Comparison of ENCODE assay signal across 20 cellular contexts in the genomic region with DNA sequence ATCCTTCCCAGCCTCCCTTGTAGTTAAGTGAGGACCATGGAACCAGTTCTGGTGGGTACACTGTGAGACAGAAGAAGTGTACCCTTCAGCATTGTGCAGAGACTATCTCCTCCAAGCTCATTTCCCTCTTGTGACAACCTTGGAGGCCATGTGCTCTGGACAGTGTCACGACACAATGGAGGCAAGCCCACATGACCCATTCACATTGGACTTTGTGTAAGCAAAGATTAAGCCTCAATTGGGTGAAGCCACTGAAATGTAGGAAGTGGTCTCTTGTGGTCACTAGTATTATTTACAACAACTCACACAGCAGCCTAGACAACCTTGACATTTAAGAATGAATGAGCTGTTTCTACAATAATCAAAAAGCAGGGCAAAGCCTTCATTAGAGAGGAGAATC.
DNase-seq lines count a peak whose midpoint lies in the region; ATAC-seq and TF ChIP-seq lines count a peak whose summit lies in the region.
"Had no signal": no experiment of that assay in that cellular context is flagged by ENCODE, and none has a peak within 500 bp of the region (broad histone marks: within the 10 kb centered on the region; RNA-seq: fewer than 3 reads in every experiment).

No MANE protein-coding gene starts in this region.

- no peaks in the 10 kb centered on the region for H4K20me1 ChIP-seq in GM23338 (replicated peaks; ENCODE audit: insufficient read depth)
- no peaks in the 10 kb centered on the region for H4K20me1 ChIP-seq in IMR-90 (ENCODE audit: insufficient read depth, low read length)

- H3K79me1 ChIP-seq in IMR-90 (ENCODE audit: low read depth in 1 of 2, low read length in 2 of 2) (peaks cover 0 to 33% of the 10 kb centered on the region in 2 experiments; a peak in 2 of 4 replicates), trophoblast cell (ENCODE audit: low read length) (peaks cover 3% of the 10 kb centered on the region)

- H2AK9ac ChIP-seq in IMR-90 (replicated peaks; ENCODE audit: low read depth, low read length, poor library complexity): no peak overlapping the region

- dilution Hi-C loops in IMR-90 (cut with HindIII; ENCODE audit: low sequenced_read_pairs, unreplicated experiment): no loop called here

- H3K9ac ChIP-seq in IMR-90 (ENCODE audit: low read depth, low read length): no peak overlapping the region
- no peak overlapping the region for H3K9ac ChIP-seq in trophoblast cell (ENCODE audit: low read length)

- H3K27me3 ChIP-seq in GM23338 (ENCODE audit: insufficient read depth) (no peaks in the 10 kb centered on the region), IMR-90 (ENCODE audit: control insufficient read depth, insufficient read depth, low read length) (no peaks in the 10 kb centered on the region), trophoblast cell (ENCODE audit: insufficient read depth, low read length) (no peaks in the 10 kb centered on the region)

- no TSS peak for BruUV-seq in IMR-90 (replicated peaks; lab: Mats Ljungman, UMichigan)

- H3K23ac ChIP-seq in IMR-90 (ENCODE audit: low read depth, low read length): peak overlapping the region; percentile 79
- no peak overlapping the region for H3K23ac ChIP-seq in trophoblast cell (ENCODE audit: low read length)

- H3K27ac ChIP-seq in GM23338 (ENCODE audit: low read depth) (no peak overlapping the region), IMR-90 (ENCODE audit: insufficient read depth, low read length) (no peak overlapping the region), trophoblast cell (ENCODE audit: low read depth, low read length) (no peak overlapping the region)

- H4K91ac ChIP-seq in IMR-90 (ENCODE audit: insufficient read depth, low read depth, low read length) (peak overlapping the region; percentile 81), trophoblast cell (ENCODE audit: low read depth, low read length) (no peak overlapping the region)

- H3K79me2 ChIP-seq in GM23338 (replicated peaks; ENCODE audit: insufficient read depth) (no peaks in the 10 kb centered on the region), trophoblast cell (ENCODE audit: control insufficient read depth, insufficient read depth, low read length, poor library complexity) (no peaks in the 10 kb centered on the region)

- H2AK5ac ChIP-seq in IMR-90 (ENCODE audit: low read depth, low read length): peak overlapping the region; percentile 92
- no peak overlapping the region for H2AK5ac ChIP-seq in trophoblast cell (ENCODE audit: low read length)

- H3K4ac ChIP-seq in IMR-90 (ENCODE audit: low read depth, low read length) (peak overlapping the region; percentile 90), trophoblast cell (ENCODE audit: low read depth, low read length) (no peak overlapping the region)

- peaks cover 18% of the 10 kb centered on the region; the same call in 1 of the 2 replicates for H3K9me2 ChIP-seq in GM23338 (ENCODE audit: insufficient read depth)

- H3K4me3 Mint-ChIP-seq in GM23338: no peak overlapping the region
- H3K4me3 Mint-ChIP-seq: HFFc6, T-cell had no signal

- peaks cover 18% of the 10 kb centered on the region for H3K9me1 ChIP-seq in IMR-90 (ENCODE audit: insufficient read depth, low read length)

- no peak overlapping the region for H4K12ac ChIP-seq in trophoblast cell (ENCODE audit: low read depth, low read length)

- peak overlapping the region; percentile 85 for H2BK20ac ChIP-seq in IMR-90 (ENCODE audit: low read depth, low read length)

- H4K8ac ChIP-seq in IMR-90 (ENCODE audit: low read depth in 2 of 2, low read length in 2 of 2) (peak overlapping the region in 1 of 2 experiments; percentile 31; a peak in 1 of 4 replicates), trophoblast cell (ENCODE audit: low read depth, low read length) (no peak overlapping the region)

- no peaks in the 10 kb centered on the region for H3K4me1 ChIP-seq in GM23338 (ENCODE audit: insufficient read depth)
- peaks cover 16% of the 10 kb centered on the region; the same call in 1 of the 2 replicates for H3K4me1 ChIP-seq in IMR-90 (ENCODE audit: control insufficient read depth, insufficient read depth, low read length)
- H3K4me1 ChIP-seq in trophoblast cell (ENCODE audit: control insufficient read depth in 1 of 2, insufficient read depth in 2 of 2, low read length in 2 of 2): peaks cover 0 to 2% of the 10 kb centered on the region in 2 experiments

- H3K36me3 ChIP-seq in GM23338 (ENCODE audit: insufficient read depth) (no peaks in the 10 kb centered on the region), IMR-90 (ENCODE audit: control insufficient read depth, insufficient read depth, low read length) (no peaks in the 10 kb centered on the region), trophoblast cell (ENCODE audit: control insufficient read depth in 1 of 2, insufficient read depth in 2 of 2, low read length in 2 of 2) (no peaks in the 10 kb centered on the region)

- H3K4me2 ChIP-seq in GM23338 (no peak overlapping the region), IMR-90 (ENCODE audit: low read depth, low read length) (no peak overlapping the region), trophoblast cell (ENCODE audit: low read length) (no peak overlapping the region)

- H2BK5ac ChIP-seq in IMR-90 (ENCODE audit: low read depth, low read length, poor library complexity, severe bottlenecking) (no peak overlapping the region), trophoblast cell (ENCODE audit: low read depth, low read length, poor library complexity) (no peak overlapping the region)

- no peaks in the 10 kb centered on the region for H3F3A ChIP-seq in GM23338 (replicated peaks; ENCODE audit: low read depth)

- TF ChIP-seq CTCF in GM23338 (conservative IDR thresholded peaks at IDR 0.05; ENCODE audit: low read depth in 2 of 2) (no peak), IMR-90 (conservative IDR thresholded peaks at IDR 0.05; ENCODE audit: low read depth, low read length) (no peak)

- H2BK120ac ChIP-seq in IMR-90 (ENCODE audit: low read depth, low read length) (peak overlapping the region; percentile 90), trophoblast cell (ENCODE audit: insufficient read depth, low read length, poor library complexity) (no peak overlapping the region)

- H2BK12ac ChIP-seq in trophoblast cell (ENCODE audit: low read length): peak overlapping the region; percentile 59

- H2BK15ac ChIP-seq in IMR-90 (ENCODE audit: low read depth, low read length): peak overlapping the region; percentile 97; the same call in 2 of the 3 replicates

- intact Hi-C loops in IMR-90 (cut with micrococcal nuclease): no loop called here

- H3K9me3 ChIP-seq in IMR-90 (ENCODE audit: control insufficient read depth, insufficient read depth, low read length) (no peaks in the 10 kb centered on the region), trophoblast cell (ENCODE audit: insufficient read depth, low read depth, low read length) (peaks cover 2% of the 10 kb centered on the region)

- peak overlapping the region; percentile 48; the same call in 1 of the 2 replicates for H3K18ac ChIP-seq in IMR-90 (ENCODE audit: low read depth, low read length)
- H3K18ac ChIP-seq in trophoblast cell (ENCODE audit: low read length): no peak overlapping the region

- no peak overlapping the region for H3K27ac Mint-ChIP-seq in GM23338
- H3K27ac Mint-ChIP-seq: T-cell had no signal

- no peaks in the 10 kb centered on the region for H3K36me3 Mint-ChIP-seq in GM23338 (ENCODE audit: low read depth)
- H3K36me3 Mint-ChIP-seq: T-cell had no signal

- H3K4me1 Mint-ChIP-seq in GM23338: no peaks in the 10 kb centered on the region
- H3K4me1 Mint-ChIP-seq: T-cell had no signal

- peak overlapping the region; percentile 26; the same call in 1 of the 2 replicates for H3K56ac ChIP-seq in IMR-90 (ENCODE audit: extremely low read depth, insufficient read depth, low read length)

- H3K4me3 ChIP-seq in GM23338: no peak overlapping the region
- no peak overlapping the region for H3K4me3 ChIP-seq in IMR-90 (ENCODE audit: insufficient read depth, low read depth, low read length)
- H3K4me3 ChIP-seq in trophoblast cell (ENCODE audit: low read depth, low read length): no peak overlapping the region

- peak overlapping the region; percentile 93 for H3K14ac ChIP-seq in IMR-90 (replicated peaks; ENCODE audit: low read depth, low read length)
- H3K14ac ChIP-seq in trophoblast cell (ENCODE audit: low read length): no peak overlapping the region

- no peak for TF ChIP-seq RAD21 in IMR-90 (IDR thresholded peaks at IDR 0.05; ENCODE audit: low read length)

- in situ Hi-C loops in IMR-90 (cut with MboI; ENCODE audit: low sequenced_read_pairs): no loop called here
- in situ Hi-C loops in SK-MEL-5 (cut with HindIII; ENCODE audit: low pct_unique_long_range_greater_than_20kb, low sequenced_read_pairs): no loop called here

- CTCF ChIA-PET in IMR-90 (lab: Yijun Ruan, JAX): interaction anchor here (0.7 kb wide), 1 partner anchor 387 kb away, joined by 6 read pairs; no protein-coding TSS in a partner anchor

- ATAC-seq in GM23338: no peak
- no peak for ATAC-seq in IMR-90 (ENCODE audit: low read depth)
- ATAC-seq in GM18861 (IDR thresholded peaks at IDR 0.05; ENCODE audit: unreplicated experiment): no peak
- ATAC-seq: SK-N-SH treated with all-trans-retinoic acid at 6 μM for 48 hours, T-cell had no signal

- no peaks in the 10 kb centered on the region for H3K9me3 Mint-ChIP-seq in GM23338
- H3K9me3 Mint-ChIP-seq: HFFc6 had no signal

- POLR2A ChIA-PET in IMR-90 (lab: Charles Lee; ENCODE audit: unreplicated experiment): no interaction called here

- WGBS in IMR-90 (ENCODE audit: extremely low coverage in 2 of 2, insufficient read length in 1 of 2), 2 experiments: no CpG with 5 or more reads among the region's 1 CpG
- no CpG with 5 or more reads among the region's 1 CpG for WGBS in trophoblast cell (ENCODE audit: extremely low coverage, insufficient coverage, insufficient read length)

- no peaks in the 10 kb centered on the region for H3K27me3 Mint-ChIP-seq in GM23338 (ENCODE audit: insufficient read depth, low read depth, poor library complexity)

- DNase-seq in GM23338 (ENCODE audit: low spot score): no peak
- no peak for DNase-seq in IMR-90
- peak; percentile 13 for DNase-seq in SK-MEL-5 (ENCODE audit: low read depth, low spot score)
- DNase-seq in trophoblast cell: no peak
- DNase-seq in effector CD8-positive, alpha-beta T cell (lab: John Stamatoyannopoulos, UW): no peak
- no peak for DNase-seq in DMS79 (lab: John Stamatoyannopoulos, UW)
- no peak for DNase-seq in cerebellar cortex (ENCODE audit: low spot score)
- DNase-seq: ACHN, C1 segment of cervical spinal cord, DND-41, H7, HFFc6, NCI-H1417, NCI-H1930, NCI-H345, NCI-H526, SHP77, T-cell had no signal

- peak overlapping the region; percentile 66 for H2AFZ ChIP-seq in GM23338
- peak overlapping the region; percentile 9 for H2AFZ ChIP-seq in IMR-90 (replicated peaks; ENCODE audit: low read length, poor library complexity)
- no peak overlapping the region for H2AFZ ChIP-seq in trophoblast cell (ENCODE audit: insufficient read depth, low read length, poor library complexity)

- no peak for TF ChIP-seq POLR2A in IMR-90 (IDR thresholded peaks at IDR 0.05; ENCODE audit: low read depth, low read length)

- H4K5ac ChIP-seq in IMR-90 (ENCODE audit: low read depth, low read length): no peak overlapping the region; the same call in 1 of the 2 replicates

TF ChIP-seq in GM23338, 12 proteins besides CTCF, POLR2A, EP300 and RAD21 (continues in another document):
- TF ChIP-seq EZH2phosphoT487 (IDR thresholded peaks at IDR 0.05; ENCODE audit: unreplicated experiment) (no peak), POLR2AphosphoS5 (IDR thresholded peaks at IDR 0.05; ENCODE audit: low read depth) (no peak)

TF ChIP-seq in IMR-90, 13 proteins besides CTCF, POLR2A, EP300 and RAD21 (continues in another document):
- no peak for TF ChIP-seq SMC3 (IDR thresholded peaks at IDR 0.05; ENCODE audit: low read depth, low read length)
